Comparison of ENCODE assay signal across 20 cellular contexts in the genomic region with DNA sequence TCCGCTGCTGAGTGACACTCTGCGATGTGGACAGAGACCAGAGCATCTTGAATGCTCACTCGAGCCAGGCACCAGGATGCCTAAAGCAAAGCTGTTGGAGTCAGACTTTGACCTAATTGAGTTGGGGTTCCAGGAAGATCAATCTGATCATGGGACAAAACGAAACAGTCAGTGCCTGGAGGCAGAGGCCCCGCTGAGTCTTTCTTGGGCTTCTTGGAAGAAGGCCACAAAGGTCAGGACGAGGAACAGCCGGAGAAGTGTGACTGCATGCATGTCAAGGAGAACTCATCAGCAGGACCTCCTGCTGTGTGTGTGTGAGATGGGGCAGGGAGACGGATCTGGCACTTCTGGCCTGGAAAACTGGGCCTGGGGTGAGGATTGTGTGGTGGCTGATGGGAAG.
"Had no signal": no experiment of that assay in that cellular context is flagged by ENCODE, and none has a peak within 500 bp of the region (broad histone marks: within the 10 kb centered on the region; RNA-seq: fewer than 3 reads in every experiment).

No MANE protein-coding gene starts in this region.

- H3K27ac ChIP-seq: gastrocnemius medialis, hepatocyte, left lung, neutrophil, parathyroid adenoma, prostate gland, sigmoid colon, stomach, thyroid gland had no signal

- H3K9ac ChIP-seq: parathyroid adenoma had no signal

- H3K27me3 ChIP-seq: dorsolateral prefrontal cortex, gastrocnemius medialis, hepatocyte, left lung, neutrophil, sigmoid colon, thyroid gland had no signal

- H2AFZ ChIP-seq: hepatocyte, parathyroid adenoma had no signal

- H3K36me3 ChIP-seq: gastrocnemius medialis, left lung, neutrophil, prostate gland, sigmoid colon, stomach, thyroid gland had no signal

- DNase-seq: effector CD4-positive, alpha-beta T cell; gastrocnemius medialis; left cardiac atrium; left lung; mesendoderm; natural killer cell; right cardiac atrium; sigmoid colon; stimulated activated CD4-positive, alpha-beta T cell treated with anti-CD3 and anti-CD28 coated beads, Interleukin-2, amount 100 ng/mL, for 24 hours; stimulated activated CD4-positive, alpha-beta T cell treated with anti-CD3 and anti-CD28 coated beads, Interleukin-4, amount 100 ng/mL, for 24 hours; stimulated activated naive CD4-positive, alpha-beta T cell treated with Interleukin-2 at 50 U/mL for 16 hours; stomach; thyroid gland; trophoblast cell had no signal

- ATAC-seq: gastrocnemius medialis; left cardiac atrium; left lung; natural killer cell; right cardiac atrium; stimulated activated effector memory CD8-positive, alpha-beta T cell treated with anti-CD3 and anti-CD28 coated beads, Interleukin-12 subunit alpha, Interleukin-12 subunit beta, amount 100 ng/mL, for 72 hours had no signal

- H3K4me3 ChIP-seq: gastrocnemius medialis, hepatocyte, left lung, prostate gland, sigmoid colon, stomach, thyroid gland had no signal

- H3K4me1 ChIP-seq: left lung, parathyroid adenoma, prostate gland, sigmoid colon, stomach, thyroid gland had no signal

- H3K4me2 ChIP-seq: hepatocyte had no signal

- H3K9me3 ChIP-seq: gastrocnemius medialis, left lung, neutrophil, prostate gland, sigmoid colon, stomach, thyroid gland had no signal
